Comparison of ENCODE assay signal across 25 cellular contexts in the genomic region with DNA sequence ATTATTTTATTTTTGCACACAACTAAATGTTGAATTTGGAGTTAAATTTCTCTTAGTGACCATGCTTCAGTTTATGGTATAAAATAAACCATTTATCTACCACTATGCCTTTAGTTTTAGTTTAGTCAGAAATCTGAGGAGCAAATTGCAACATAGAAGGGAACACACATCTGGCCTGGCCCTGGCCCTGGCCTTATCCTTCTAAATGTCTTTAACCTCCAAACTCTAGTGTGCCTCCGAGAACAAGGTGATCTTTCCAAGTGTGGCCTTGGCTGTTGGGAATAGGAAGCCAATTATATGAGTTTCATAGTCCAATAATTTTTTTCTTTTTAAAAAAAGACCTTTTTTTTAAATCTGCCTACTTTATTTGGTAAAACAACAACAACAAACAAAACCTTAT.
"Had no signal": no experiment of that assay in that cellular context is flagged by ENCODE, and none has a peak within 500 bp of the region (broad histone marks: within the 10 kb centered on the region; RNA-seq: fewer than 3 reads in every experiment).

No MANE protein-coding gene starts in this region.

- H3K27ac ChIP-seq: stomach, suprapubic skin, thoracic aorta, thyroid gland, tibial artery, tibial nerve, transverse colon, upper lobe of left lung, upper lobe of right lung, uterus, vagina had no signal

- H3K36me3 ChIP-seq: stomach, suprapubic skin, thoracic aorta, thyroid gland, tibial artery, tibial nerve, transverse colon, upper lobe of left lung, upper lobe of right lung, uterus, vagina had no signal

- H3K27me3 ChIP-seq: stomach, suprapubic skin, thyroid gland, tibial artery, tibial nerve, transverse colon, upper lobe of left lung, upper lobe of right lung, uterus, vagina had no signal

- H3K4me1 ChIP-seq: stomach, suprapubic skin, thyroid gland, tibial artery, tibial nerve, transverse colon, upper lobe of left lung, upper lobe of right lung, uterus, vagina had no signal

- H3K9me3 ChIP-seq: stomach, suprapubic skin, thoracic aorta, thyroid gland, tibial artery, tibial nerve, transverse colon, upper lobe of left lung, upper lobe of right lung, uterus, vagina had no signal

- ATAC-seq: stimulated activated effector memory CD8-positive, alpha-beta T cell treated with anti-CD3 and anti-CD28 coated beads, Interleukin-12 subunit alpha, Interleukin-12 subunit beta, amount 100 ng/mL, for 72 hours; stimulated activated memory B cell treated with anti-CD40 and anti-IgM and Interleukin-4, amounts not matched to agents 10 μg/mL and 1 μg/mL and 100 μg/mL, for 72 hours; stimulated activated naive B cell treated with anti-CD40 and anti-IgM and Interleukin-4, amounts not matched to agents 10 μg/mL and 1 μg/mL and 100 μg/mL, for 72 hours; stimulated activated naive CD8-positive, alpha-beta T cell treated with anti-CD3 and anti-CD28 coated beads, Interleukin-15, amount 100 ng/mL, for 72 hours; stimulated activated naive CD8-positive, alpha-beta T cell treated with anti-CD3 and anti-CD28 coated beads, Interleukin-15, Interleukin-2, amounts not matched to agents 100 U/mL and 50 U/mL, for 24 hours; upper lobe of right lung had no signal

- DNase-seq: stimulated activated CD4-positive, alpha-beta T cell treated with anti-CD3 and anti-CD28 coated beads, Interleukin-2, amount 100 ng/mL, for 24 hours; stimulated activated CD4-positive, alpha-beta T cell treated with anti-CD3 and anti-CD28 coated beads, Interleukin-2, amount 100 ng/mL, for 48 hours; stimulated activated CD4-positive, alpha-beta T cell treated with anti-CD3 and anti-CD28 coated beads, Interleukin-4, amount 100 ng/mL, for 1 hour; stimulated activated CD4-positive, alpha-beta T cell treated with anti-CD3 and anti-CD28 coated beads, Interleukin-4, amount 100 ng/mL, for 24 hours; stimulated activated CD8-positive, alpha-beta memory T cell treated with anti-CD3 and anti-CD28 coated beads, Interleukin-4, amount 100 ng/mL, for 48 hours; stimulated activated naive B cell treated with anti-CD40 and anti-IgM and Interleukin-4, amounts not matched to agents 10 μg/mL and 1 μg/mL and 100 μg/mL, for 72 hours; stimulated activated naive CD4-positive, alpha-beta T cell; stimulated activated naive CD4-positive, alpha-beta T cell treated with Interleukin-2 at 50 U/mL for 16 hours; stimulated activated naive CD8-positive, alpha-beta T cell treated with anti-CD3 and anti-CD28 coated beads, Interleukin-15, amount 100 ng/mL, for 72 hours; stimulated activated naive CD8-positive, alpha-beta T cell treated with anti-CD3 and anti-CD28 coated beads, Interleukin-15, Interleukin-2, amounts not matched to agents 100 U/mL and 50 U/mL, for 24 hours; stomach; substantia nigra; thyroid gland; tibial artery; transverse colon; trophoblast cell; upper lobe of left lung; upper lobe of right lung; uterus had no signal

- H3K4me3 ChIP-seq: stomach, suprapubic skin, thoracic aorta, thyroid gland, tibial artery, tibial nerve, transverse colon, upper lobe of left lung, upper lobe of right lung, uterus, vagina had no signal
